Comparison of ENCODE assay signal across 1 cellular context in the genomic region with DNA sequence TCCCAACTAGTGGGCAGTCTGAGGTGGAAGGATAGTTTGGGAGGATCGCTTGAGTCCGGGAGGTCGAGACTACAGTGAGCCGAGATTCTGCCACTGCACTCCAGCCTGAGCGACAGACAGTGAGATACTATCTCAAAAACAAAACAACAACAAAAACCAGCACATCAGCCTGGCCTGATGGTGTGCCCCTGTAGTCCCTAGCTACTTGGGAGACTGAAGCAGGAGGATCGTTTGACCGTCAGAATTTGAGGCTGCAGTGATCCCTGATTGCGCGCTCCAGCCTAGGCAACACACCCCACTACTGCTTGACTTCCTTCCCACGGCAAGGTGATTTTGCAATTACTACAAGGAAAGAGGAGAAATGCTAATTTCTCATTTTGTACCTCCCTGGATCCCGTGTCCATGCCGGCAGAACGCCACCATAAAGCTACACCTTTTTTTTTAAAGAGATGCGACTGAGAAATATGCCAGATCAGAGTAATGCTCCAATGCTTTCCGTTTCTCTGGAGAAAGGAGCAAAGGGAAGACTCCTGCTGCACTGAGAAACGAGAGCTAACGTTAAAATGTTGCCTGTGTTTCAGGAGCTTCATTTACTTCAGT.
TF ChIP-seq lines count a peak whose summit lies in the region.

No MANE protein-coding gene starts in this region.

TF ChIP-seq in HCT116, 20 proteins besides CTCF, POLR2A, EP300 and RAD21 (continued from another document):
- no peak for TF ChIP-seq POLR2AphosphoS5 (IDR thresholded peaks at IDR 0.05; ENCODE audit: low read depth, low read length)
- no peak for TF ChIP-seq ZFX (IDR thresholded peaks at IDR 0.05)
